ENCODE assay signal across 12 cellular contexts in the genomic region with DNA sequence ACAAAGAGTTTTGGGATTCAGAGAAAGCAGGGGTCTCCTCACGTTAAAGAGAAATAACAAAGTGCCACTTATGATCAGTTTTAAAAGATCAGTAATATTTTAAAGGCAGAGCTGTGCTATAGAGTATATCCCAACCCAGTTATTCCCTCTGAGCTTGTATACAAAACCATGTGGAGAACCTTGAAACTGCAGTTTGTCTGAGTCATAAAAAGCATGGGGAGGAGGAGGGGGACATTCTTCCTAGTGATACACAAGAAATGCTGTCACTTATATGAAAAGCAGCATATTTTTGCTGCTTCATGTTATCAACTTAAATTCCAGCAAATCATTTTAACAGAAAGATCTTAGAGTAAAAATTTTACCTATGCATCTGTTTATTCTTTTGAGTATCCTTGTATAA.
A peak's percentile ranks its signal among the peaks of the same experiment; 100 is the strongest.
DNase-seq lines count a peak whose midpoint lies in the region; ATAC-seq and TF ChIP-seq lines count a peak whose summit lies in the region.
"Had no signal": no experiment of that assay in that cellular context is flagged by ENCODE, and none has a peak within 500 bp of the region (broad histone marks: within the 10 kb centered on the region; RNA-seq: fewer than 3 reads in every experiment).

No MANE protein-coding gene starts in this region.

- intact Hi-C loops in left lung (cut with DNase I) = no loop called here

- H3K9ac ChIP-seq in endodermal cell (ENCODE audit: extremely low read depth, low read length, poor library complexity, severe bottlenecking) = no peak overlapping the region

- 100% methylated on average over 1 of the region's 1 CpG; no CpG with 5 or more reads in 1 of the 2 experiments for WGBS in endodermal cell (ENCODE audit: insufficient coverage in 1 of 2, insufficient read length in 1 of 2), 2 experiments

- H3K4me3 ChIP-seq in endodermal cell (ENCODE audit: low read length) (no peak overlapping the region), left lung (no peak overlapping the region)
- H3K4me3 ChIP-seq: cardiac muscle cell, SK-N-MC had no signal

- H3K4me1 ChIP-seq in endodermal cell (ENCODE audit: control insufficient read depth, insufficient read depth, low read length) (no peaks in the 10 kb centered on the region), left lung (no peaks in the 10 kb centered on the region)

- ATAC-seq in left lung = no peak

- peaks cover 18% of the 10 kb centered on the region for H3K4me1 Mint-ChIP-seq in endodermal cell

- no peaks in the 10 kb centered on the region for H3K27me3 ChIP-seq in endodermal cell (ENCODE audit: control insufficient read depth, insufficient read depth, low read length, poor library complexity, severe bottlenecking)
- no peaks in the 10 kb centered on the region for H3K27me3 ChIP-seq in left lung
- H3K27me3 ChIP-seq: cardiac muscle cell had no signal

- TF ChIP-seq CTCF in endodermal cell (conservative IDR thresholded peaks at IDR 0.05) (peak; percentile 54), left lung (IDR thresholded peaks at IDR 0.05) (no peak)

- H3K27ac ChIP-seq in endodermal cell (ENCODE audit: low read depth, low read length) (no peak overlapping the region), left lung (no peak overlapping the region)
- H3K27ac ChIP-seq: cardiac muscle cell, SK-N-MC had no signal

- DNase-seq in GM03348 (ENCODE audit: low spot score) (peak; percentile 37), NCI-H460 (ENCODE audit: extremely low read depth, low read depth) (peak; percentile 9), endodermal cell (no peak), non-pigmented ciliary epithelial cell (ENCODE audit: low read depth) (peak; percentile 26), mucosa of gallbladder (ENCODE audit: low spot score) (no peak), left lung (no peak), pons (ENCODE audit: low spot score) (no peak)
- DNase-seq: activated CD4-positive, alpha-beta T cell treated with anti-CD3 and anti-CD28 coated beads for 1 hour; NCI-H1092; NCI-H526 treated with DMSO at 0.1 percent for 48 hours had no signal

- no peaks in the 10 kb centered on the region for H3K27me3 Mint-ChIP-seq in endodermal cell (ENCODE audit: insufficient read depth)

- no peaks in the 10 kb centered on the region for H3K36me3 ChIP-seq in endodermal cell (ENCODE audit: control insufficient read depth, insufficient read depth, low read length)
- no peaks in the 10 kb centered on the region for H3K36me3 ChIP-seq in left lung
- H3K36me3 ChIP-seq: cardiac muscle cell had no signal

- no peaks in the 10 kb centered on the region for H3K9me3 Mint-ChIP-seq in endodermal cell

- H3K36me3 Mint-ChIP-seq in endodermal cell (ENCODE audit: low read depth) = no peaks in the 10 kb centered on the region

- no peak overlapping the region for H3K27ac Mint-ChIP-seq in endodermal cell

- H3K4me3 Mint-ChIP-seq in endodermal cell = no peak overlapping the region

- H3K9me3 ChIP-seq in endodermal cell (ENCODE audit: control insufficient read depth, low read length) = no peaks in the 10 kb centered on the region
- no peaks in the 10 kb centered on the region for H3K9me3 ChIP-seq in left lung

Comparison
In these comparisons a context has a peak if more than half of its experiments do, and no peak if none do; other contexts are left out.
1. DNase-seq: peak in GM03348 (single experiment), NCI-H460 (single experiment) and non-pigmented ciliary epithelial cell (single experiment); none in endodermal cell (single experiment), mucosa of gallbladder (single experiment), left lung (0 of 2) and pons (single experiment).